Comparison of ENCODE assay signal across 1 cellular context in genomic region chr5:138440226-138441073, GRCh38.
TF ChIP-seq lines count a peak whose summit lies in the region.

No MANE protein-coding gene starts in this region.

TF ChIP-seq in GM23338, 12 proteins besides CTCF, POLR2A, EP300 and RAD21 (continued from another document):
- TF ChIP-seq ZNF462 (CRISPR knock-in tag; IDR thresholded peaks at IDR 0.05) (no peak), JUNB (IDR thresholded peaks at IDR 0.05; ENCODE audit: unreplicated experiment) (no peak), POLR2AphosphoS5 (IDR thresholded peaks at IDR 0.05; ENCODE audit: low read depth) (no peak), ZNF331 (CRISPR knock-in tag; IDR thresholded peaks at IDR 0.05; ENCODE audit: low read depth) (no peak), CREB1 (CRISPR knock-in tag; IDR thresholded peaks at IDR 0.05; ENCODE audit: low read depth) (no peak), NANOG (IDR thresholded peaks at IDR 0.05; ENCODE audit: borderline replicate concordance) (no peak), REST (IDR thresholded peaks at IDR 0.05; ENCODE audit: unreplicated experiment) (no peak), EZH2 (IDR thresholded peaks at IDR 0.05; ENCODE audit: low read depth, unreplicated experiment) (no peak)
TF ChIP-seq in GM23338: peak in this region for 0.
